26 cellular contexts compared by ENCODE assay signal in genomic region chr11:61848631-61849030, GRCh38.
"Had no signal": no experiment of that assay in that cellular context is flagged by ENCODE, and none has a peak within 500 bp of the region (broad histone marks: within the 10 kb centered on the region; RNA-seq: fewer than 3 reads in every experiment).

No MANE protein-coding gene starts in this region.

- H3K27ac ChIP-seq: ascending aorta, brain microvascular endothelial cell, epithelial cell of prostate, esophagus squamous epithelium, gastroesophageal sphincter, WERI-Rb-1 had no signal

- H3K4me3 Mint-ChIP-seq: activated CD4-positive, alpha-beta T cell treated with anti-CD3 and anti-CD28 coated beads for 36 hours; activated CD4-positive, alpha-beta T cell treated with anti-CD3 and anti-CD28 coated beads, Interleukin-2, amount 10 ng/mL, durations not matched to agents 7 days and 5 days; activated CD8-positive, alpha-beta T cell treated with anti-CD3 and anti-CD28 coated beads for 36 hours; activated naive CD4-positive, alpha-beta T cell treated with anti-CD3 and anti-CD28 coated beads for 36 hours; activated naive CD4-positive, alpha-beta T cell treated with anti-CD3 and anti-CD28 coated beads, Interleukin-2, amount 50 U/mL, for 24 hours; activated naive CD8-positive, alpha-beta T cell treated with anti-CD3 and anti-CD28 coated beads for 36 hours; activated naive CD8-positive, alpha-beta T cell treated with anti-CD3 and anti-CD28 coated beads, Interleukin-2, amount 50 U/mL, for 24 hours; activated T-cell treated with anti-CD3 and anti-CD28 coated beads, Interleukin-2, amount 50 U/mL, for 4 hours; activated T-helper 17 cell treated with anti-CD3 and anti-CD28 coated beads, Interleukin-2, amount 50 U/mL, for 72 hours; central memory CD8-positive, alpha-beta T cell had no signal

- H3K9me3 Mint-ChIP-seq: activated CD4-positive, alpha-beta T cell treated with anti-CD3 and anti-CD28 coated beads, Interleukin-2, amount 10 ng/mL, durations not matched to agents 7 days and 5 days; activated CD8-positive, alpha-beta T cell treated with anti-CD3 and anti-CD28 coated beads for 36 hours; activated naive CD4-positive, alpha-beta T cell treated with anti-CD3 and anti-CD28 coated beads for 36 hours; activated naive CD4-positive, alpha-beta T cell treated with anti-CD3 and anti-CD28 coated beads, Interleukin-2, amount 50 U/mL, for 24 hours; activated naive CD8-positive, alpha-beta T cell treated with anti-CD3 and anti-CD28 coated beads for 36 hours; activated naive CD8-positive, alpha-beta T cell treated with anti-CD3 and anti-CD28 coated beads, Interleukin-2, amount 50 U/mL, for 24 hours; activated T-cell treated with anti-CD3 and anti-CD28 coated beads, Interleukin-2, amount 50 U/mL, for 4 hours; activated T-helper 17 cell treated with anti-CD3 and anti-CD28 coated beads, Interleukin-2, amount 50 U/mL, for 72 hours; central memory CD8-positive, alpha-beta T cell had no signal

- DNase-seq: activated CD4-positive, alpha-beta T cell treated with anti-CD3 and anti-CD28 coated beads for 36 hours; activated CD4-positive, alpha-beta T cell treated with anti-CD3 and anti-CD28 coated beads, Interleukin-2, amount 10 ng/mL, durations not matched to agents 7 days and 5 days; activated CD4-positive, alpha-beta T cell treated with anti-CD3 and anti-CD28 coated beads, Interleukin-2, amount 50 U/mL, for 48 hours; activated CD4-positive, CD25-positive, alpha-beta regulatory T cell; activated CD4-positive, CD25-positive, alpha-beta regulatory T cell treated with anti-CD3 and anti-CD28 coated beads, Interleukin-2, amount 50 U/mL, for 72 hours; activated CD8-positive, alpha-beta memory T cell treated with anti-CD3 and anti-CD28 coated beads for 24 hours; activated CD8-positive, alpha-beta T cell treated with anti-CD3 and anti-CD28 coated beads for 36 hours; activated effector memory CD4-positive, alpha-beta T cell treated with anti-CD3 and anti-CD28 coated beads, Interleukin-2, amount 50 U/mL, for 16 hours; activated naive CD4-positive, alpha-beta T cell treated with anti-CD3 and anti-CD28 coated beads for 36 hours; activated naive CD8-positive, alpha-beta T cell treated with anti-CD3 and anti-CD28 coated beads for 36 hours; activated naive CD8-positive, alpha-beta T cell treated with anti-CD3 and anti-CD28 coated beads, Interleukin-2, amount 50 U/mL, for 24 hours; activated T-cell treated with anti-CD3 and anti-CD28 coated beads, Interleukin-2, amount 50 U/mL, for 4 hours; brain microvascular endothelial cell; cortex of kidney; dermis blood vessel endothelial cell; effector CD8-positive, alpha-beta T cell; esophagus squamous epithelium; foreskin melanocyte; T1000; WERI-Rb-1 had no signal

- H3K27ac Mint-ChIP-seq: activated CD4-positive, alpha-beta T cell treated with anti-CD3 and anti-CD28 coated beads for 36 hours; activated CD8-positive, alpha-beta T cell treated with anti-CD3 and anti-CD28 coated beads for 36 hours; activated naive CD4-positive, alpha-beta T cell treated with anti-CD3 and anti-CD28 coated beads for 36 hours; activated naive CD4-positive, alpha-beta T cell treated with anti-CD3 and anti-CD28 coated beads, Interleukin-2, amount 50 U/mL, for 24 hours; activated naive CD8-positive, alpha-beta T cell treated with anti-CD3 and anti-CD28 coated beads for 36 hours; activated naive CD8-positive, alpha-beta T cell treated with anti-CD3 and anti-CD28 coated beads, Interleukin-2, amount 50 U/mL, for 24 hours; activated T-helper 17 cell treated with anti-CD3 and anti-CD28 coated beads, Interleukin-2, amount 50 U/mL, for 72 hours had no signal

- ATAC-seq: activated CD4-positive, alpha-beta T cell treated with anti-CD3 and anti-CD28 coated beads for 36 hours; activated CD8-positive, alpha-beta T cell treated with anti-CD3 and anti-CD28 coated beads for 36 hours; activated naive CD8-positive, alpha-beta T cell treated with anti-CD3 and anti-CD28 coated beads, Interleukin-2, amount 50 U/mL, for 24 hours; activated T-cell treated with anti-CD3 and anti-CD28 coated beads, Interleukin-2, amount 50 U/mL, for 4 hours; activated T-helper 17 cell treated with anti-CD3 and anti-CD28 coated beads, Interleukin-2, amount 50 U/mL, for 72 hours; gastroesophageal sphincter had no signal

- H3K27me3 Mint-ChIP-seq: activated CD4-positive, alpha-beta T cell treated with anti-CD3 and anti-CD28 coated beads for 36 hours; activated CD4-positive, alpha-beta T cell treated with anti-CD3 and anti-CD28 coated beads, Interleukin-2, amount 10 ng/mL, durations not matched to agents 7 days and 5 days; activated CD8-positive, alpha-beta T cell treated with anti-CD3 and anti-CD28 coated beads for 36 hours; activated naive CD4-positive, alpha-beta T cell treated with anti-CD3 and anti-CD28 coated beads, Interleukin-2, amount 50 U/mL, for 24 hours; activated naive CD8-positive, alpha-beta T cell treated with anti-CD3 and anti-CD28 coated beads for 36 hours; activated naive CD8-positive, alpha-beta T cell treated with anti-CD3 and anti-CD28 coated beads, Interleukin-2, amount 50 U/mL, for 24 hours; activated T-helper 17 cell treated with anti-CD3 and anti-CD28 coated beads, Interleukin-2, amount 50 U/mL, for 72 hours; central memory CD8-positive, alpha-beta T cell had no signal

- H3K36me3 Mint-ChIP-seq: activated naive CD4-positive, alpha-beta T cell treated with anti-CD3 and anti-CD28 coated beads, Interleukin-2, amount 50 U/mL, for 24 hours had no signal

- H3K4me1 Mint-ChIP-seq: activated CD4-positive, alpha-beta T cell treated with anti-CD3 and anti-CD28 coated beads for 36 hours; activated naive CD4-positive, alpha-beta T cell treated with anti-CD3 and anti-CD28 coated beads, Interleukin-2, amount 50 U/mL, for 24 hours; activated naive CD8-positive, alpha-beta T cell treated with anti-CD3 and anti-CD28 coated beads for 36 hours; activated naive CD8-positive, alpha-beta T cell treated with anti-CD3 and anti-CD28 coated beads, Interleukin-2, amount 50 U/mL, for 24 hours; activated T-helper 17 cell treated with anti-CD3 and anti-CD28 coated beads, Interleukin-2, amount 50 U/mL, for 72 hours; central memory CD8-positive, alpha-beta T cell had no signal
